Comparison of ENCODE assay signal across 8 cellular contexts in genomic region chr6:52994789-52995078, GRCh38. TPM values are rescaled to one million over a fixed set of nuclear protein-coding genes. Genes with fewer than 3 reads are reported as not detected.
DNase-seq lines count a peak whose midpoint lies in the region; ATAC-seq and TF ChIP-seq lines count a peak whose summit lies in the region.

No MANE protein-coding gene starts in this region.

- H3K27me3 ChIP-seq in neutrophil = peaks cover 49% of the 10 kb centered on the region

- no peaks in the 10 kb centered on the region for H3K36me3 ChIP-seq in neutrophil

- no peaks in the 10 kb centered on the region for H3K9me3 ChIP-seq in neutrophil

- peak overlapping the region; percentile 88 for H3K27ac ChIP-seq in neutrophil

- peaks cover 6% of the 10 kb centered on the region for H3K36me3 Mint-ChIP-seq in IgD-negative memory B cell
- peaks cover 21% of the 10 kb centered on the region for H3K36me3 Mint-ChIP-seq in activated T-helper 1 cell treated with anti-CD3 and anti-CD28 coated beads, Interleukin-12 subunit alpha, Interleukin-12 subunit beta, Interleukin-2, Interleukin-4 antibody, amounts not matched to agents 30 ng/mL and 10 ng/mL and 1 ng/mL, durations not matched to agents 14 hours and 24 hours and 36 hours (ENCODE audit: low read depth)

- ATAC-seq in GM21529 (IDR thresholded peaks at IDR 0.05; ENCODE audit: unreplicated experiment) = peak; percentile 25

- intact Hi-C loops in activated T-helper 1 cell treated with anti-CD3 and anti-CD28 coated beads, Interleukin-12 subunit alpha, Interleukin-12 subunit beta, Interleukin-2, Interleukin-4 antibody, amounts not matched to agents 30 ng/mL and 10 ng/mL and 1 ng/mL, durations not matched to agents 14 hours and 24 hours and 36 hours (cut with micrococcal nuclease) = loop anchor here (1.0 to 10.0 kb wide), 9 partner anchors 10 to 707 kb away; partner anchors contain the start of genes FBXO9, GCLC and TMEM14A

- H3K9me3 Mint-ChIP-seq in IgD-negative memory B cell = peaks cover 0 to 5% (median 0%) of the 10 kb centered on the region in 3 donors
- H3K9me3 Mint-ChIP-seq in activated T-helper 1 cell treated with anti-CD3 and anti-CD28 coated beads, Interleukin-12 subunit alpha, Interleukin-12 subunit beta, Interleukin-2, Interleukin-4 antibody, amounts not matched to agents 30 ng/mL and 10 ng/mL and 1 ng/mL, durations not matched to agents 14 hours and 24 hours and 36 hours = no peaks in the 10 kb centered on the region

- H3K4me3 Mint-ChIP-seq in IgD-negative memory B cell = peak overlapping the region; percentile 94 to 99 (median 97)
- peak overlapping the region; percentile 88 for H3K4me3 Mint-ChIP-seq in activated T-helper 1 cell treated with anti-CD3 and anti-CD28 coated beads, Interleukin-12 subunit alpha, Interleukin-12 subunit beta, Interleukin-2, Interleukin-4 antibody, amounts not matched to agents 30 ng/mL and 10 ng/mL and 1 ng/mL, durations not matched to agents 14 hours and 24 hours and 36 hours

- peak overlapping the region; percentile 100 for H3K27ac Mint-ChIP-seq in IgD-negative memory B cell
- peak overlapping the region; percentile 99 for H3K27ac Mint-ChIP-seq in activated T-helper 1 cell treated with anti-CD3 and anti-CD28 coated beads, Interleukin-12 subunit alpha, Interleukin-12 subunit beta, Interleukin-2, Interleukin-4 antibody, amounts not matched to agents 30 ng/mL and 10 ng/mL and 1 ng/mL, durations not matched to agents 14 hours and 24 hours and 36 hours

- DNase-seq in GM03348 (ENCODE audit: low spot score) (peak; percentile 44), foreskin fibroblast (peak in 1 of 2 donors; percentile 46), NK-92 (lab: John Stamatoyannopoulos, UW; ENCODE audit: unreplicated experiment) (no peak), MV-4-11 (lab: John Stamatoyannopoulos, UW) (no peak)
- DNase-seq in activated T-helper 1 cell treated with anti-CD3 and anti-CD28 coated beads, Interleukin-12 subunit alpha, Interleukin-12 subunit beta, Interleukin-2, Interleukin-4 antibody, amounts not matched to agents 30 ng/mL and 10 ng/mL and 1 ng/mL, durations not matched to agents 14 hours and 24 hours and 36 hours (ENCODE audit: low spot score) = peak; percentile 17

- peak overlapping the region; percentile 80 to 88 for H3K4me3 ChIP-seq in foreskin fibroblast (ENCODE audit: low read depth in 1 of 2, low read length in 2 of 2)
- H3K4me3 ChIP-seq in neutrophil (ENCODE audit: low read depth in 1 of 2, low read length in 1 of 2) = peak overlapping the region; percentile 64 to 80

- no peaks in the 10 kb centered on the region for H3K27me3 Mint-ChIP-seq in IgD-negative memory B cell
- peaks cover 11% of the 10 kb centered on the region for H3K27me3 Mint-ChIP-seq in activated T-helper 1 cell treated with anti-CD3 and anti-CD28 coated beads, Interleukin-12 subunit alpha, Interleukin-12 subunit beta, Interleukin-2, Interleukin-4 antibody, amounts not matched to agents 30 ng/mL and 10 ng/mL and 1 ng/mL, durations not matched to agents 14 hours and 24 hours and 36 hours (ENCODE audit: insufficient read depth)

- H3K4me1 ChIP-seq in neutrophil (ENCODE audit: control insufficient read depth in 1 of 2, insufficient read depth in 1 of 2, low read depth in 1 of 2, low read length in 1 of 2) = peaks cover 22 to 24% of the 10 kb centered on the region in 2 experiments

- no peak for TF ChIP-seq CTCF in foreskin fibroblast (IDR thresholded peaks at IDR 0.05; ENCODE audit: low read depth, low read length)
- TF ChIP-seq CTCF in neutrophil (IDR thresholded peaks at IDR 0.05) = no peak

- peaks cover 11 to 20% (median 14%) of the 10 kb centered on the region in 3 donors for H3K4me1 Mint-ChIP-seq in IgD-negative memory B cell
- peaks cover 60% of the 10 kb centered on the region for H3K4me1 Mint-ChIP-seq in activated T-helper 1 cell treated with anti-CD3 and anti-CD28 coated beads, Interleukin-12 subunit alpha, Interleukin-12 subunit beta, Interleukin-2, Interleukin-4 antibody, amounts not matched to agents 30 ng/mL and 10 ng/mL and 1 ng/mL, durations not matched to agents 14 hours and 24 hours and 36 hours (ENCODE audit: low read depth)

RNA-seq across cellular contexts. Expression of gene GSTA4, which starts 0.3 kb away (rescaled TPM):
- polyA plus RNA-seq in IgD-negative memory B cell = 4.1 TPM
- 35.8 and 38.7 TPM in 2 replicates for total RNA-seq in activated T-helper 1 cell treated with anti-CD3 and anti-CD28 coated beads, Interleukin-12 subunit alpha, Interleukin-12 subunit beta, Interleukin-2, Interleukin-4 antibody, amounts not matched to agents 30 ng/mL and 10 ng/mL and 1 ng/mL, durations not matched to agents 14 hours and 24 hours and 36 hours

Comparison
In these comparisons a context has a peak if more than half of its experiments do, and no peak if none do; other contexts are left out.
1. DNase-seq: peak in GM03348 (single experiment) and activated T-helper 1 cell treated with anti-CD3 and anti-CD28 coated beads, Interleukin-12 subunit alpha, Interleukin-12 subunit beta, Interleukin-2, Interleukin-4 antibody, amounts not matched to agents 30 ng/mL and 10 ng/mL and 1 ng/mL, durations not matched to agents 14 hours and 24 hours and 36 hours (single experiment); none in NK-92 (single experiment) and MV-4-11 (single experiment).